In genomic region chr17:61452301-61453290, GRCh38 we compare ENCODE assay signal across 11 cellular contexts. TPM values are rescaled to one million over a fixed set of nuclear protein-coding genes. Genes with fewer than 3 reads are reported as not detected.
A peak's percentile ranks its signal among the peaks of the same experiment; 100 is the strongest.
DNase-seq lines count a peak whose midpoint lies in the region; ATAC-seq, FAIRE-seq and TF ChIP-seq lines count a peak whose summit lies in the region.
"Had no signal": no experiment of that assay in that cellular context is flagged by ENCODE, and none has a peak within 500 bp of the region (broad histone marks: within the 10 kb centered on the region; RNA-seq: fewer than 3 reads in every experiment).

TSS of gene TBX4 (plus strand) at chr17:61452422. CDS start at chr17:61456491, 4,069 bp downstream.

- H3K4me3 ChIP-seq in GM12878 (no peak within 1 kb of the TSS), stomach (peak within 1 kb of the TSS; percentile 30 to 49 (median 32))

- peak within 1 kb of the TSS; percentile 41 for H3K4me3 Mint-ChIP-seq in activated CD8-positive, alpha-beta T cell treated with anti-CD3 and anti-CD28 coated beads for 36 hours
- no peak within 1 kb of the TSS for H3K4me3 Mint-ChIP-seq in activated CD8-positive, alpha-beta T cell treated with anti-CD3 and anti-CD28 coated beads, Interleukin-2, amount 10 ng/mL, durations not matched to agents 7 days and 5 days
- peak within 1 kb of the TSS; percentile 9 to 67 (median 34) for H3K4me3 Mint-ChIP-seq in immature natural killer cell
- H3K4me3 Mint-ChIP-seq: T-helper 1 cell treated with Interleukin-12 subunit alpha and Interleukin-12 subunit beta and Interleukin-4 antibody, amounts not matched to agents 30 μg/mL and 1 μg/mL, for 36 hours had no signal

- POLR2A ChIA-PET in activated CD8-positive, alpha-beta T cell treated with anti-CD3 and anti-CD28 coated beads for 36 hours (lab: Charles Lee), result interaction anchor here (0.9 kb wide), 1 partner anchor 41 kb away, joined by 3 read pairs; no protein-coding TSS in a partner anchor
- POLR2A ChIA-PET in activated CD8-positive, alpha-beta T cell treated with anti-CD3 and anti-CD28 coated beads, Interleukin-2, amount 10 ng/mL, durations not matched to agents 7 days and 5 days (lab: Charles Lee), result no interaction called here
- POLR2A ChIA-PET in GM12878 (lab: Charles Lee), result no interaction called here

- no peaks in the 10 kb centered on the region for H3K4me1 ChIP-seq in GM12878 (ENCODE audit: control insufficient read depth, insufficient read depth, low read length)
- H3K4me1 ChIP-seq in stomach, result peaks cover 32 to 54% (median 39%) of the 10 kb centered on the region in 4 donors

- no peak for FAIRE-seq in GM12878 (lab: Jason Lieb, UNC)

- RAD21 ChIA-PET in GM12878 (lab: Charles Lee; ENCODE audit: unreplicated experiment), result no interaction called here

- no peak within 1 kb of the TSS for H3K27ac Mint-ChIP-seq in activated CD8-positive, alpha-beta T cell treated with anti-CD3 and anti-CD28 coated beads for 36 hours
- H3K27ac Mint-ChIP-seq in activated CD8-positive, alpha-beta T cell treated with anti-CD3 and anti-CD28 coated beads, Interleukin-2, amount 10 ng/mL, durations not matched to agents 7 days and 5 days, result no peak within 1 kb of the TSS
- no peak within 1 kb of the TSS for H3K27ac Mint-ChIP-seq in immature natural killer cell

- ATAC-seq in activated CD8-positive, alpha-beta T cell treated with anti-CD3 and anti-CD28 coated beads for 36 hours, result peak; percentile 26
- no peak for ATAC-seq in activated CD8-positive, alpha-beta T cell treated with anti-CD3 and anti-CD28 coated beads, Interleukin-2, amount 10 ng/mL, durations not matched to agents 7 days and 5 days
- ATAC-seq in GM12878 (no peak), HG02885 (IDR thresholded peaks at IDR 0.05; ENCODE audit: poor library complexity, unreplicated experiment) (no peak)

- CTCF ChIA-PET in activated CD8-positive, alpha-beta T cell treated with anti-CD3 and anti-CD28 coated beads for 36 hours (lab: Charles Lee), result interaction anchor here (0.8 kb wide), 1 partner anchor 40 kb away, joined by 3 read pairs; no protein-coding TSS in a partner anchor
- CTCF ChIA-PET in activated CD8-positive, alpha-beta T cell treated with anti-CD3 and anti-CD28 coated beads, Interleukin-2, amount 10 ng/mL, durations not matched to agents 7 days and 5 days (lab: Charles Lee), result no interaction called here
- CTCF ChIA-PET in GM12878 (lab: Yijun Ruan, JAX), result no interaction called here

- H4K20me1 ChIP-seq in GM12878 (ENCODE audit: control insufficient read depth, insufficient read depth), result no peaks in the 10 kb centered on the region

- H2AFZ ChIP-seq in GM12878 (ENCODE audit: control insufficient read depth, low read depth, low read length), result no peak within 1 kb of the TSS

- TF ChIP-seq EP300 in GM12878 (IDR thresholded peaks at IDR 0.05; ENCODE audit: borderline replicate concordance in 1 of 2, control insufficient read depth in 1 of 2, low read depth in 2 of 2, low read length in 2 of 2) (no peak), stomach (IDR thresholded peaks at IDR 0.05) (no peak)

- intact Hi-C loops in activated CD8-positive, alpha-beta T cell treated with anti-CD3 and anti-CD28 coated beads for 36 hours (cut with micrococcal nuclease), result loop anchor here (5.0 kb wide), 1 partner anchor 50 kb away; no protein-coding TSS in a partner anchor
- intact Hi-C loops in GM12878 (cut with micrococcal nuclease; ENCODE audit: unreplicated experiment) (no loop called here), stomach (cut with DNase I; ENCODE audit: low total_unique reads) (no loop called here)

- H3K9me3 ChIP-seq in GM12878 (replicated peaks; ENCODE audit: control insufficient read depth, insufficient read depth, low read length) (no peaks in the 10 kb centered on the region), stomach (peaks cover 0 to 20% (median 0%) of the 10 kb centered on the region in 4 donors)

- in situ Hi-C loops in GM12878 (cut with MboI), result no loop called here

- H3K9ac ChIP-seq in GM12878 (ENCODE audit: control insufficient read depth, insufficient read depth, low read length), result no peak within 1 kb of the TSS

- no TSS peak for BruUV-seq in GM12878 (replicated peaks; lab: Mats Ljungman, UMichigan)

- H3K27ac ChIP-seq in GM12878 (ENCODE audit: control insufficient read depth, insufficient read depth) (no peak within 1 kb of the TSS), stomach (no peak within 1 kb of the TSS)

- no peak within 1 kb of the TSS for H3K4me2 ChIP-seq in GM12878 (ENCODE audit: control insufficient read depth, insufficient read depth)

- H3K4me1 Mint-ChIP-seq in activated CD8-positive, alpha-beta T cell treated with anti-CD3 and anti-CD28 coated beads for 36 hours (ENCODE audit: low read depth), result peaks cover 18% of the 10 kb centered on the region
- H3K4me1 Mint-ChIP-seq in activated CD8-positive, alpha-beta T cell treated with anti-CD3 and anti-CD28 coated beads, Interleukin-2, amount 10 ng/mL, durations not matched to agents 7 days and 5 days (ENCODE audit: low read depth), result peaks cover 20% of the 10 kb centered on the region
- peaks cover 13 to 21% of the 10 kb centered on the region in 2 donors for H3K4me1 Mint-ChIP-seq in immature natural killer cell

- H3K79me2 ChIP-seq in GM12878 (ENCODE audit: control insufficient read depth, insufficient read depth, low read length), result no peaks in the 10 kb centered on the region

- SMC1A ChIA-PET in GM12878 (lab: Charles Lee; ENCODE audit: uncharacterized antibody, unreplicated experiment), result no interaction called here

- no peak for TF ChIP-seq RAD21 in GM12878 (IDR thresholded peaks at IDR 0.05; ENCODE audit: insufficient read depth, low read depth, low read length)

- TF ChIP-seq CTCF in activated CD8-positive, alpha-beta T cell treated with anti-CD3 and anti-CD28 coated beads for 36 hours (IDR thresholded peaks at IDR 0.05), result no peak
- TF ChIP-seq CTCF in GM12878 (IDR thresholded peaks at IDR 0.05 in 2 of 3, conservative IDR thresholded peaks at IDR 0.05 in 1 of 3; ENCODE audit: control insufficient read depth in 2 of 3, extremely low read depth in 1 of 3, insufficient read depth in 1 of 3, low read depth in 3 of 3, low read length in 3 of 3), result no peak
- no peak for TF ChIP-seq CTCF in stomach (IDR thresholded peaks at IDR 0.05)

- H3K36me3 Mint-ChIP-seq in activated CD8-positive, alpha-beta T cell treated with anti-CD3 and anti-CD28 coated beads for 36 hours (ENCODE audit: low read depth), result no peaks in the 10 kb centered on the region
- H3K36me3 Mint-ChIP-seq in activated CD8-positive, alpha-beta T cell treated with anti-CD3 and anti-CD28 coated beads, Interleukin-2, amount 10 ng/mL, durations not matched to agents 7 days and 5 days (ENCODE audit: low read depth), result peaks cover 1% of the 10 kb centered on the region
- H3K36me3 Mint-ChIP-seq in immature natural killer cell, result peaks cover 0 to 6% (median 0%) of the 10 kb centered on the region in 3 donors

- H3K36me3 ChIP-seq in GM12878 (ENCODE audit: control insufficient read depth in 2 of 2, insufficient read depth in 2 of 2, low read length in 1 of 2), result no peaks in the 10 kb centered on the region
- no peaks in the 10 kb centered on the region for H3K36me3 ChIP-seq in stomach

- H3K27me3 Mint-ChIP-seq in activated CD8-positive, alpha-beta T cell treated with anti-CD3 and anti-CD28 coated beads for 36 hours, result peaks cover 55% of the 10 kb centered on the region
- peaks cover 59% of the 10 kb centered on the region for H3K27me3 Mint-ChIP-seq in activated CD8-positive, alpha-beta T cell treated with anti-CD3 and anti-CD28 coated beads, Interleukin-2, amount 10 ng/mL, durations not matched to agents 7 days and 5 days (ENCODE audit: low read depth)
- H3K27me3 Mint-ChIP-seq in immature natural killer cell (ENCODE audit: low read depth in 3 of 3), result peaks cover 21 to 29% (median 23%) of the 10 kb centered on the region in 3 donors

- WGBS in GM12878 (ENCODE audit: insufficient coverage, insufficient replicate concordance, low lambda C conversion rate, missing lambda C conversion rate), result 51% methylated on average over 51 of the region's 59 CpGs
- 11 to 31% (median 14%) methylated on average over 25 to 58 of the region's 59 CpGs for WGBS in stomach, 5 donors

- no peak for TF ChIP-seq POLR2A in GM12878 (IDR thresholded peaks at IDR 0.05; ENCODE audit: low read depth, low read length)
- TF ChIP-seq POLR2A in stomach (IDR thresholded peaks at IDR 0.05), result no peak

- H3K27me3 ChIP-seq in GM12878 (replicated peaks in 1 of 2; ENCODE audit: control insufficient read depth in 2 of 2, insufficient read depth in 2 of 2, low read length in 1 of 2) (peaks cover 28 to 39% of the 10 kb centered on the region in 2 experiments), stomach (peaks cover 52 to 94% (median 72%) of the 10 kb centered on the region in 3 donors)

- no peaks in the 10 kb centered on the region for H3K9me3 Mint-ChIP-seq in activated CD8-positive, alpha-beta T cell treated with anti-CD3 and anti-CD28 coated beads for 36 hours
- no peaks in the 10 kb centered on the region for H3K9me3 Mint-ChIP-seq in activated CD8-positive, alpha-beta T cell treated with anti-CD3 and anti-CD28 coated beads, Interleukin-2, amount 10 ng/mL, durations not matched to agents 7 days and 5 days (ENCODE audit: insufficient read depth)
- no peaks in the 10 kb centered on the region for H3K9me3 Mint-ChIP-seq in immature natural killer cell
- H3K9me3 Mint-ChIP-seq: T-helper 1 cell treated with Interleukin-12 subunit alpha and Interleukin-12 subunit beta and Interleukin-4 antibody, amounts not matched to agents 30 μg/mL and 1 μg/mL, for 36 hours had no signal

- DNase-seq in activated CD8-positive, alpha-beta T cell treated with anti-CD3 and anti-CD28 coated beads for 36 hours, result no peak
- no peak for DNase-seq in activated CD8-positive, alpha-beta T cell treated with anti-CD3 and anti-CD28 coated beads, Interleukin-2, amount 10 ng/mL, durations not matched to agents 7 days and 5 days
- DNase-seq in GM12878 (ENCODE audit: low read depth, low spot score) (no peak), immature natural killer cell (no peak), stomach (no peak), NCI-H1436 treated with DMSO at 0.1 percent for 48 hours (lab: John Stamatoyannopoulos, UW) (no peak)
- no peak for DNase-seq in stimulated activated naive CD4-positive, alpha-beta T cell treated with Interleukin-2 at 50 U/mL for 16 hours (lab: John Stamatoyannopoulos, UW)
- DNase-seq: kidney, NCI-H2227 treated with DMSO at 0.1 percent for 48 hours had no signal

RNA-seq across cellular contexts. Expression of gene TBX4, which starts in this region (rescaled TPM):
- total RNA-seq in activated CD8-positive, alpha-beta T cell treated with anti-CD3 and anti-CD28 coated beads for 36 hours, result not detected
- not detected for total RNA-seq in activated CD8-positive, alpha-beta T cell treated with anti-CD3 and anti-CD28 coated beads, Interleukin-2, amount 10 ng/mL, durations not matched to agents 7 days and 5 days
- total RNA-seq in GM12878 (2013; cell fraction: nucleolus; rRNA removed), result not detected in 2 replicates
- not detected in 2 replicates for total RNA-seq in GM12878 (2014; rRNA removed)
- total RNA-seq in GM12878 (2014; rRNA removed; fragmentation: Illumina TruSeq; extraction: Trizol), result not detected in 2 replicates
- total RNA-seq in GM12878 (2021), result not detected in 2 replicates
- not detected for polyA plus RNA-seq in GM12878 (2011; ENCODE audit: low read depth)
- polyA plus RNA-seq in GM12878 (2011; rRNA removed), result not detected in 2 replicates
- 0.03 TPM in 1 of 2 replicates, not detected in the other for polyA plus RNA-seq in GM12878 (2011; cell fraction: cytosol; rRNA removed)
- polyA plus RNA-seq in GM12878 (2011; cell fraction: nucleus; rRNA removed), result 0.06 TPM in 1 of 2 replicates, not detected in the other
- 0.07 TPM in 1 of 2 replicates, not detected in the other for polyA plus RNA-seq in GM12878 (2012)
- polyA plus RNA-seq in GM12878 (2014; fragmentation: Illumina TruSeq; extraction: Trizol), result 0.01 TPM in 1 of 2 replicates, not detected in the other
- not detected for polyA plus RNA-seq in GM12878 (2014; fragmentation: Nextera tagmentation; extraction: Ambion mirVana)
- polyA plus RNA-seq in GM12878 (2014; rRNA removed), result not detected in 2 replicates
- not detected for polyA plus RNA-seq in GM12878 (2016; fragmentation: Nextera tagmentation; extraction: Ambion mirVana)
- 0.15 TPM in 1 of 2 replicates, not detected in the other for polyA minus RNA-seq in GM12878 (2011; rRNA and poly(A)+ RNA removed)
- not detected in 2 replicates for polyA minus RNA-seq in GM12878 (2011; cell fraction: cytosol; rRNA and poly(A)+ RNA removed)
- polyA minus RNA-seq in GM12878 (2011; cell fraction: nucleus; rRNA and poly(A)+ RNA removed), result not detected in 2 replicates
- polyA plus RNA-seq in immature natural killer cell, result not detected
- total RNA-seq in stomach, result under 1 TPM in 1 of 5 donors, not detected in 4; 0.73 TPM
- under 1 TPM in 1 of 3 donors, not detected in 2; 0.08 TPM for polyA plus RNA-seq in stomach
- total RNA-seq: kidney had no signal

Comparison
In these comparisons a context has a peak if more than half of its experiments do, and no peak if none do; other contexts are left out.
1. Peak in ATAC-seq in activated CD8-positive, alpha-beta T cell treated with anti-CD3 and anti-CD28 coated beads for 36 hours; RNA of the gene not detected or under 1 TPM.